In the genomic region with DNA sequence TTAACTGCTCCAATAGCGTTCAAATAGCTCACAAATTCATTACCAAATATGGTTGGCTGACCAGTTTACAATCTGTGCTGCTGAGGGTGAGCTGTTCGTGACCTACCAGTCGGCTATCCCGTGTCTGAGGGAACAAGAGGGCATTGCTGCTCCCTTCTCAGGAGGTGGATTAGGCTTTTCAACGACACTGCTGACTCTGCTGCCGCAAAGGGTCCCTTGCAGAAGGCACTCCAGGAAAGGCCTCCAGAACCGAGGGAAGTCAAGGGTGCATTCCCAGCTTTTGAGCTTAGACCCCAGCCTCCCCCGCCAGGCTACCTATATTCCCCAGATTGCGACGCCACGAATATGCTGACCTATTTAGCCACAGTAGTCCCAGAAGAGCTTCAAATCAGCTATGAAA, we compare ENCODE assay signal across 16 cellular contexts. TPM values are rescaled to one million over a fixed set of nuclear protein-coding genes. Genes with fewer than 3 reads are reported as not detected.
DNase-seq lines count a peak whose midpoint lies in the region; ATAC-seq and TF ChIP-seq lines count a peak whose summit lies in the region.
"Had no signal": no experiment of that assay in that cellular context is flagged by ENCODE, and none has a peak within 500 bp of the region (broad histone marks: within the 10 kb centered on the region; RNA-seq: fewer than 3 reads in every experiment).

No MANE protein-coding gene starts in this region.

- ATAC-seq in GM21360 (IDR thresholded peaks at IDR 0.05; ENCODE audit: unreplicated experiment) (no peak), GM19023 (IDR thresholded peaks at IDR 0.05; ENCODE audit: unreplicated experiment) (no peak)
- ATAC-seq: activated naive CD8-positive, alpha-beta T cell treated with anti-CD3 and anti-CD28 coated beads, Interleukin-2, amount 50 U/mL, for 24 hours had no signal

- H3K4me3 ChIP-seq in SJSA1 (peak overlapping the region; percentile 17), fibroblast of villous mesenchyme (ENCODE audit: low read depth, low read length) (no peak overlapping the region), muscle layer of colon (ENCODE audit: low read depth in 1 of 2, low read length in 2 of 2) (peak overlapping the region in 1 of 2 donors; percentile 39), vagina (no peak overlapping the region)
- H3K4me3 ChIP-seq: testis had no signal

- intact Hi-C loops in vagina (cut with DNase I): no loop called here

- H3K4me1 ChIP-seq in SJSA1 (replicated peaks) (peaks cover 56% of the 10 kb centered on the region), muscle layer of colon (ENCODE audit: insufficient read depth, low read length) (peaks cover 57% of the 10 kb centered on the region), vagina (peaks cover 12% of the 10 kb centered on the region)
- H3K4me1 ChIP-seq: testis had no signal

- H3K36me3 ChIP-seq in SJSA1: peaks cover 69% of the 10 kb centered on the region
- H3K36me3 ChIP-seq in muscle layer of colon (ENCODE audit: insufficient read depth, low read length): peaks cover 4% of the 10 kb centered on the region
- H3K36me3 ChIP-seq in vagina: no peaks in the 10 kb centered on the region

- no peak for TF ChIP-seq CTCF in fibroblast of villous mesenchyme (IDR thresholded peaks at IDR 0.05; ENCODE audit: insufficient read depth, low read depth, low read length)
- no peak for TF ChIP-seq CTCF in vagina (IDR thresholded peaks at IDR 0.05)

- H3K27ac ChIP-seq in SJSA1 (peak overlapping the region; percentile 45), muscle layer of colon (ENCODE audit: low read depth, low read length) (peak overlapping the region; percentile 94), vagina (peak overlapping the region; percentile 46)
- H3K27ac ChIP-seq: testis had no signal

- H3K9me3 ChIP-seq in SJSA1 (replicated peaks) (no peaks in the 10 kb centered on the region), muscle layer of colon (ENCODE audit: low read length) (no peaks in the 10 kb centered on the region), vagina (no peaks in the 10 kb centered on the region)
- H3K9me3 ChIP-seq: testis had no signal

- TF ChIP-seq POLR2A in vagina (IDR thresholded peaks at IDR 0.05): no peak

- H3K27me3 ChIP-seq in SJSA1 (replicated peaks) (no peaks in the 10 kb centered on the region), muscle layer of colon (ENCODE audit: control insufficient read depth in 1 of 2, insufficient read depth in 2 of 2, low read length in 2 of 2) (no peaks in the 10 kb centered on the region), vagina (no peaks in the 10 kb centered on the region)
- H3K27me3 ChIP-seq: testis had no signal

- H3K9ac ChIP-seq in muscle layer of colon (ENCODE audit: low read length): peak overlapping the region; percentile 62

- DNase-seq in SJSA1 (ENCODE audit: low read depth in 1 of 2, low spot score in 2 of 2) (peak; percentile 60 to 74), fibroblast of villous mesenchyme (ENCODE audit: low read depth) (peak; percentile 67), vagina (ENCODE audit: extremely low spot score in 2 of 2) (no peak), NCI-H128 (lab: John Stamatoyannopoulos, UW; ENCODE audit: unreplicated experiment) (no peak)
- DNase-seq: activated CD4-positive, alpha-beta T cell treated with anti-CD3 and anti-CD28 coated beads for 48 hours; activated naive CD8-positive, alpha-beta T cell treated with anti-CD3 and anti-CD28 coated beads, Interleukin-2, amount 50 U/mL, for 24 hours; activated T-cell treated with anti-CD3 and anti-CD28 coated beads, Interleukin-2, amount 50 U/mL, for 24 hours; CD4-positive, alpha-beta T cell; testis had no signal

RNA-seq across cellular contexts. Expression of a gene that starts 32.3 kb away (rescaled TPM):
- 36.4 and 53.4 TPM in 2 replicates for total RNA-seq in SJSA1 (2014; rRNA removed; shearing (Covaris generic))
- 30.2 and 40.6 TPM in 2 replicates for total RNA-seq in fibroblast of villous mesenchyme
- 10.1 TPM for total RNA-seq in vagina
- total RNA-seq: CD4-positive, alpha-beta T cell had no signal

RNA-seq across cellular contexts. Expression of a gene that starts 39.0 kb away (rescaled TPM):
- 0.13 and 4.4 TPM in 2 replicates for total RNA-seq in SJSA1 (2014; rRNA removed; shearing (Covaris generic))
- 0.32 and 0.43 TPM in 2 replicates for total RNA-seq in fibroblast of villous mesenchyme
- total RNA-seq in vagina: 3.7 TPM

RNA-seq across cellular contexts. Expression of a gene that starts 49.9 kb away (rescaled TPM):
- total RNA-seq in SJSA1 (2014; rRNA removed; shearing (Covaris generic)): not detected in 2 replicates
- total RNA-seq in fibroblast of villous mesenchyme (not detected in 2 replicates), vagina (not detected)
- total RNA-seq: CD4-positive, alpha-beta T cell; HT1080; mesothelial cell of epicardium; osteoblast; T-helper 2 cell treated with Interferon-gamma antibody and Interleukin-4, amounts not matched to agents 100 ng/mL and 5 ng/mL, for 36 hours had no signal

Comparison
In these comparisons a context has a peak if more than half of its experiments do, and no peak if none do; other contexts are left out.
1. DNase-seq: peak in SJSA1 (2 of 2) and fibroblast of villous mesenchyme (single experiment); none in vagina (0 of 2) and NCI-H128 (single experiment).
2. Peak in every context shown above with its lines, with median percentiles within 50 percentile points of each other: H3K27ac ChIP-seq.